2 cellular contexts compared by ENCODE assay signal in the genomic region with DNA sequence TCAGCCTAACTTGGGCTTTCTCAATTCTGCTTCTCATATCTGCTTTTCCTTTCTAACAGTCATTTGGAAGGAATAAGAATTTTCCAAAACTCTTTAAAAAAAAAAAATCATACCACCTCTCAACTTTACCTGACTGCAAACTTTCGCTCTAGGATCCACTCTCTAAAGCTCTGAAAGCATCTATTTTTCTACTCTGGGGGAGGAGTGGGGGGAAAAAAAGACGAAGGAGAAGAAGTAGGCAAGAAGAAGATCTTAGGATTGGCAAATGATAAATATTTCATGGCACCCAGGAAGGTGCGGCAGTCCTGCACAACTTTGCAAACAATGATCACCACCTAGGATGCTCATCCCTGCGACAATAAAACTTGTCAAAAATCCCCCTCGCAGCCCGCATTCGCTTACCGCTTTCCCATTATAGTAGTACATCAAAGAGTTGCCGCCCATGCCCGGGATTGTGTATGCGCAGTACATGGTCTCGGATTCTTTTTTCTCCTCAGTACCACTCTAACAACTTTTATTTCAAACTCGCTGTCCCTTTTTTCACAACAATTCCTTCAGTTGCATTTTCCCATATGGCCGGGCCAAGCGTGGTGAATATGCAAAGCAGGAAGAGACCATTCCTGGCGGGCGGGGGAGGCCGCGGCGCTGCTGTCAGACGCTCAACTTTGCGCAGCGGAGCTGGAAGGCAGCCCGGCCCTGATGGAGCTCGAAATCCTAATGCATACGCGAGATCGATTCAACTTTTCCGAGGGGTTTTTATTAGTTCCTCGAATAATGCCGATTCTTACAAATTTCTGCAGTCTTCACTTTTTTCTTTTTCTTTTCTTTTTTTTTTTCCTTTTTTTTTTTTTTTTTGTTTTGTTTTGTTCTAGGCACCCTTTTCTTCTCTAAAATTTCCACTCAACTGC.
TF ChIP-seq lines count a peak whose summit lies in the region.

No MANE protein-coding gene starts in this region.

TF ChIP-seq in liver, 16 proteins besides CTCF, POLR2A, EP300 and RAD21 (continued from another document):
- TF ChIP-seq, protein P1, sequence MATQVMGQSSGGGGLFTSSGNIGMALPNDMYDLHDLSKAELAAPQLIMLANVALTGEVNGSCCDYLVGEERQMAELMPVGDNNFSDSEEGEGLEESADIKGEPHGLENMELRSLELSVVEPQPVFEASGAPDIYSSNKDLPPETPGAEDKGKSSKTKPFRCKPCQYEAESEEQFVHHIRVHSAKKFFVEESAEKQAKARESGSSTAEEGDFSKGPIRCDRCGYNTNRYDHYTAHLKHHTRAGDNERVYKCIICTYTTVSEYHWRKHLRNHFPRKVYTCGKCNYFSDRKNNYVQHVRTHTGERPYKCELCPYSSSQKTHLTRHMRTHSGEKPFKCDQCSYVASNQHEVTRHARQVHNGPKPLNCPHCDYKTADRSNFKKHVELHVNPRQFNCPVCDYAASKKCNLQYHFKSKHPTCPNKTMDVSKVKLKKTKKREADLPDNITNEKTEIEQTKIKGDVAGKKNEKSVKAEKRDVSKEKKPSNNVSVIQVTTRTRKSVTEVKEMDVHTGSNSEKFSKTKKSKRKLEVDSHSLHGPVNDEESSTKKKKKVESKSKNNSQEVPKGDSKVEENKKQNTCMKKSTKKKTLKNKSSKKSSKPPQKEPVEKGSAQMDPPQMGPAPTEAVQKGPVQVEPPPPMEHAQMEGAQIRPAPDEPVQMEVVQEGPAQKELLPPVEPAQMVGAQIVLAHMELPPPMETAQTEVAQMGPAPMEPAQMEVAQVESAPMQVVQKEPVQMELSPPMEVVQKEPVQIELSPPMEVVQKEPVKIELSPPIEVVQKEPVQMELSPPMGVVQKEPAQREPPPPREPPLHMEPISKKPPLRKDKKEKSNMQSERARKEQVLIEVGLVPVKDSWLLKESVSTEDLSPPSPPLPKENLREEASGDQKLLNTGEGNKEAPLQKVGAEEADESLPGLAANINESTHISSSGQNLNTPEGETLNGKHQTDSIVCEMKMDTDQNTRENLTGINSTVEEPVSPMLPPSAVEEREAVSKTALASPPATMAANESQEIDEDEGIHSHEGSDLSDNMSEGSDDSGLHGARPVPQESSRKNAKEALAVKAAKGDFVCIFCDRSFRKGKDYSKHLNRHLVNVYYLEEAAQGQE (IDR thresholded peaks at IDR 0.05), result peak; percentile 20
- TF ChIP-seq, protein P2, sequence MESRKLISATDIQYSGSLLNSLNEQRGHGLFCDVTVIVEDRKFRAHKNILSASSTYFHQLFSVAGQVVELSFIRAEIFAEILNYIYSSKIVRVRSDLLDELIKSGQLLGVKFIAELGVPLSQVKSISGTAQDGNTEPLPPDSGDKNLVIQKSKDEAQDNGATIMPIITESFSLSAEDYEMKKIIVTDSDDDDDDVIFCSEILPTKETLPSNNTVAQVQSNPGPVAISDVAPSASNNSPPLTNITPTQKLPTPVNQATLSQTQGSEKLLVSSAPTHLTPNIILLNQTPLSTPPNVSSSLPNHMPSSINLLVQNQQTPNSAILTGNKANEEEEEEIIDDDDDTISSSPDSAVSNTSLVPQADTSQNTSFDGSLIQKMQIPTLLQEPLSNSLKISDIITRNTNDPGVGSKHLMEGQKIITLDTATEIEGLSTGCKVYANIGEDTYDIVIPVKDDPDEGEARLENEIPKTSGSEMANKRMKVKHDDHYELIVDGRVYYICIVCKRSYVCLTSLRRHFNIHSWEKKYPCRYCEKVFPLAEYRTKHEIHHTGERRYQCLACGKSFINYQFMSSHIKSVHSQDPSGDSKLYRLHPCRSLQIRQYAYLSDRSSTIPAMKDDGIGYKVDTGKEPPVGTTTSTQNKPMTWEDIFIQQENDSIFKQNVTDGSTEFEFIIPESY (IDR thresholded peaks at IDR 0.05), result no peak
- TF ChIP-seq EGR1 (IDR thresholded peaks at IDR 0.05; ENCODE audit: low read depth in 2 of 2) (no peak), FOXA1 (IDR thresholded peaks at IDR 0.05) (no peak)
- TF ChIP-seq, protein P3, sequence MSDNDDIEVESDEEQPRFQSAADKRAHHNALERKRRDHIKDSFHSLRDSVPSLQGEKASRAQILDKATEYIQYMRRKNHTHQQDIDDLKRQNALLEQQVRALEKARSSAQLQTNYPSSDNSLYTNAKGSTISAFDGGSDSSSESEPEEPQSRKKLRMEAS (IDR thresholded peaks at IDR 0.05), result peak; percentile 15

TF ChIP-seq in HepG2, 621 proteins besides CTCF, POLR2A, EP300 and RAD21 (continued from another document):
- TF ChIP-seq, protein P4, sequence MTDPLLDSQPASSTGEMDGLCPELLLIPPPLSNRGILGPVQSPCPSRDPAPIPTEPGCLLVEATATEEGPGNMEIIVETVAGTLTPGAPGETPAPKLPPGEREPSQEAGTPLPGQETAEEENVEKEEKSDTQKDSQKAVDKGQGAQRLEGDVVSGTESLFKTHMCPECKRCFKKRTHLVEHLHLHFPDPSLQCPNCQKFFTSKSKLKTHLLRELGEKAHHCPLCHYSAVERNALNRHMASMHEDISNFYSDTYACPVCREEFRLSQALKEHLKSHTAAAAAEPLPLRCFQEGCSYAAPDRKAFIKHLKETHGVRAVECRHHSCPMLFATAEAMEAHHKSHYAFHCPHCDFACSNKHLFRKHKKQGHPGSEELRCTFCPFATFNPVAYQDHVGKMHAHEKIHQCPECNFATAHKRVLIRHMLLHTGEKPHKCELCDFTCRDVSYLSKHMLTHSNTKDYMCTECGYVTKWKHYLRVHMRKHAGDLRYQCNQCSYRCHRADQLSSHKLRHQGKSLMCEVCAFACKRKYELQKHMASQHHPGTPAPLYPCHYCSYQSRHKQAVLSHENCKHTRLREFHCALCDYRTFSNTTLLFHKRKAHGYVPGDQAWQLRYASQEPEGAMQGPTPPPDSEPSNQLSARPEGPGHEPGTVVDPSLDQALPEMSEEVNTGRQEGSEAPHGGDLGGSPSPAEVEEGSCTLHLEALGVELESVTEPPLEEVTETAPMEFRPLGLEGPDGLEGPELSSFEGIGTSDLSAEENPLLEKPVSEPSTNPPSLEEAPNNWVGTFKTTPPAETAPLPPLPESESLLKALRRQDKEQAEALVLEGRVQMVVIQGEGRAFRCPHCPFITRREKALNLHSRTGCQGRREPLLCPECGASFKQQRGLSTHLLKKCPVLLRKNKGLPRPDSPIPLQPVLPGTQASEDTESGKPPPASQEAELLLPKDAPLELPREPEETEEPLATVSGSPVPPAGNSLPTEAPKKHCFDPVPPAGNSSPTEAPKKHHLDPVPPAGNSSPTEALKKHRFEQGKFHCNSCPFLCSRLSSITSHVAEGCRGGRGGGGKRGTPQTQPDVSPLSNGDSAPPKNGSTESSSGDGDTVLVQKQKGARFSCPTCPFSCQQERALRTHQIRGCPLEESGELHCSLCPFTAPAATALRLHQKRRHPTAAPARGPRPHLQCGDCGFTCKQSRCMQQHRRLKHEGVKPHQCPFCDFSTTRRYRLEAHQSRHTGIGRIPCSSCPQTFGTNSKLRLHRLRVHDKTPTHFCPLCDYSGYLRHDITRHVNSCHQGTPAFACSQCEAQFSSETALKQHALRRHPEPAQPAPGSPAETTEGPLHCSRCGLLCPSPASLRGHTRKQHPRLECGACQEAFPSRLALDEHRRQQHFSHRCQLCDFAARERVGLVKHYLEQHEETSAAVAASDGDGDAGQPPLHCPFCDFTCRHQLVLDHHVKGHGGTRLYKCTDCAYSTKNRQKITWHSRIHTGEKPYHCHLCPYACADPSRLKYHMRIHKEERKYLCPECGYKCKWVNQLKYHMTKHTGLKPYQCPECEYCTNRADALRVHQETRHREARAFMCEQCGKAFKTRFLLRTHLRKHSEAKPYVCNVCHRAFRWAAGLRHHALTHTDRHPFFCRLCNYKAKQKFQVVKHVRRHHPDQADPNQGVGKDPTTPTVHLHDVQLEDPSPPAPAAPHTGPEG (CRISPR knock-in tag; IDR thresholded peaks at IDR 0.05), result no peak
- TF ChIP-seq, protein P5, sequence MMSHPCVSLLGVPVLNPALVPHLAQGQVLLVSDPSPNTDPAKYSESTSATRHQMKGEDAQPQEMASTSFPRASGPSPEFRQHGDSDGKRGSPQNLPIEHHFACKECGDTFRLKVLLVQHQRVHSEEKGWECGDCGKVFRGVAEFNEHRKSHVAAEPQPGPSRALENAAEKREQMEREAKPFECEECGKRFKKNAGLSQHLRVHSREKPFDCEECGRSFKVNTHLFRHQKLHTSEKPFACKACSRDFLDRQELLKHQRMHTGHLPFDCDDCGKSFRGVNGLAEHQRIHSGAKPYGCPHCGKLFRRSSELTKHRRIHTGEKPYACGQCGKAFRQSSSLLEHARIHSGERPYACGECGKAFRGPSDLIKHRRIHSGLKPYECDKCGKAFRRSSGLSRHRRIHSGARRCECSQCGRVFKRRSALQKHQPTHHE (CRISPR knock-in tag; IDR thresholded peaks at IDR 0.05; ENCODE audit: borderline replicate concordance), result no peak
